Comparison of ENCODE assay signal across 9 cellular contexts in genomic region chr19:17496337-17496997, GRCh38. TPM values are rescaled to one million over a fixed set of nuclear protein-coding genes. Genes with fewer than 3 reads are reported as not detected.
DNase-seq lines count a peak whose midpoint lies in the region; ATAC-seq and TF ChIP-seq lines count a peak whose summit lies in the region.
"Had no signal": no experiment of that assay in that cellular context is flagged by ENCODE, and none has a peak within 500 bp of the region (broad histone marks: within the 10 kb centered on the region; RNA-seq: fewer than 3 reads in every experiment).

No MANE protein-coding gene starts in this region.

- no peak for TF ChIP-seq EP300 in gastroesophageal sphincter (IDR thresholded peaks at IDR 0.05)

- no peaks in the 10 kb centered on the region for H3K27me3 ChIP-seq in gastroesophageal sphincter

- TF ChIP-seq CTCF in AG04449 (IDR thresholded peaks at IDR 0.05; ENCODE audit: insufficient read depth, low read length, missing control alignments) = peak; percentile 91
- peak in 3 of 4 experiments; percentile 81 to 95 (median 84) for TF ChIP-seq CTCF in gastroesophageal sphincter (IDR thresholded peaks at IDR 0.05)
- peak; percentile 74 for TF ChIP-seq CTCF in progenitor cell of endocrine pancreas (IDR thresholded peaks at IDR 0.05; ENCODE audit: unreplicated experiment)

- H3K36me3 ChIP-seq in gastroesophageal sphincter = peaks cover 0 to 43% of the 10 kb centered on the region in 2 donors

- H3K27me3 Mint-ChIP-seq in progenitor cell of endocrine pancreas = no peaks in the 10 kb centered on the region

- no peak overlapping the region for H3K4me3 ChIP-seq in AG04449 (ENCODE audit: low read depth, low read length)
- H3K4me3 ChIP-seq in gastroesophageal sphincter = no peak overlapping the region
- H3K4me3 ChIP-seq: skin epidermis had no signal

- H3K9me3 ChIP-seq in gastroesophageal sphincter = no peaks in the 10 kb centered on the region

- in situ Hi-C loops in KBM-7 (cut with MboI; ENCODE audit: low pct_unique_long_range_greater_than_20kb, low sequenced_read_pairs) = no loop called here

- no peak for DNase-seq in AG04449 (ENCODE audit: low read depth, low spot score)
- peak; percentile 93 for DNase-seq in KBM-7
- DNase-seq in SHP77 (lab: John Stamatoyannopoulos, UW) = peak; percentile 74 to 82
- DNase-seq in activated T-helper 1 cell treated with anti-CD3 and anti-CD28 coated beads, Interleukin-2, amount 50 U/mL, for 16 hours (ENCODE audit: low read depth in 1 of 2, low spot score in 1 of 2) = peak; percentile 65 to 68
- DNase-seq in progenitor cell of endocrine pancreas (ENCODE audit: low spot score, unreplicated experiment) = peak; percentile 43

- TF ChIP-seq POLR2A in gastroesophageal sphincter (IDR thresholded peaks at IDR 0.05) = no peak

- POLR2A ChIA-PET in AG04449 (lab: Yijun Ruan, JAX) = no interaction called here

- 40% methylated on average over 2 of the region's 14 CpGs; no CpG with 5 or more reads in 1 of the 2 donors for WGBS in gastroesophageal sphincter (ENCODE audit: low coverage in 1 of 2), 2 donors

- no peak overlapping the region for H3K4me3 Mint-ChIP-seq in progenitor cell of endocrine pancreas (ENCODE audit: low read depth)

- H3K27ac ChIP-seq in gastroesophageal sphincter = peak overlapping the region in 2 of 4 donors; percentile 26 to 41

- CTCF ChIA-PET in AG04449 (lab: Yijun Ruan, JAX) = interaction anchor here (0.6 to 3.2 kb wide), 30 partner anchors 10 to 363 kb away, joined by 3 to 28 read pairs (median 5); partner anchors contain the start of genes MVB12A, PGLS and RPL18A

- no peak overlapping the region for H3K27ac Mint-ChIP-seq in progenitor cell of endocrine pancreas

- no peaks in the 10 kb centered on the region for H3K36me3 Mint-ChIP-seq in progenitor cell of endocrine pancreas (ENCODE audit: insufficient read depth)

- ATAC-seq in GM18861 (IDR thresholded peaks at IDR 0.05; ENCODE audit: unreplicated experiment) = peak; percentile 80
- peak; percentile 72 for ATAC-seq in gastroesophageal sphincter
- ATAC-seq in GM18870 (IDR thresholded peaks at IDR 0.05; ENCODE audit: unreplicated experiment) = no peak

- peaks cover 0 to 47% (median 0%) of the 10 kb centered on the region in 3 donors for H3K4me1 ChIP-seq in gastroesophageal sphincter

- H3K9me3 Mint-ChIP-seq in progenitor cell of endocrine pancreas (ENCODE audit: low read depth) = no peaks in the 10 kb centered on the region

- H3K4me1 Mint-ChIP-seq in progenitor cell of endocrine pancreas (ENCODE audit: low read depth) = peaks cover 6% of the 10 kb centered on the region

RNA-seq across cellular contexts. Expression of gene PGLS, which starts 15.0 kb away (rescaled TPM):
- total RNA-seq in gastroesophageal sphincter (10 to 100 TPM; 35.0 to 48.7 (median 39.9) TPM), progenitor cell of endocrine pancreas (102 and 107 TPM in 2 replicates)

RNA-seq across cellular contexts. Expression of gene SLC27A1, which starts 26.1 kb away (rescaled TPM):
- total RNA-seq in gastroesophageal sphincter = 10 to 100 TPM; 17.1 to 21.3 (median 19.6) TPM
- total RNA-seq in progenitor cell of endocrine pancreas = 16.7 and 19.8 TPM in 2 replicates

RNA-seq across cellular contexts. Expression of gene NXNL1, which starts 35.7 kb away (rescaled TPM):
- total RNA-seq in gastroesophageal sphincter (not detected), progenitor cell of endocrine pancreas (not detected in 2 replicates)

RNA-seq across cellular contexts. Expression of gene TMEM221, which starts 48.0 kb away (rescaled TPM):
- 1 to 10 TPM in 1 of 4 donors, under 1 TPM in 1, not detected in 2; 0.46 to 1.3 TPM for total RNA-seq in gastroesophageal sphincter
- total RNA-seq in progenitor cell of endocrine pancreas = 3.6 and 4.5 TPM in 2 replicates

RNA-seq across cellular contexts. Expression of gene COLGALT1, which starts 59.0 kb away (rescaled TPM):
- total RNA-seq in gastroesophageal sphincter (10 to 100 TPM; 54.7 to 78.9 (median 61.2) TPM), progenitor cell of endocrine pancreas (53.6 and 54.3 TPM in 2 replicates)
